In the genomic region with DNA sequence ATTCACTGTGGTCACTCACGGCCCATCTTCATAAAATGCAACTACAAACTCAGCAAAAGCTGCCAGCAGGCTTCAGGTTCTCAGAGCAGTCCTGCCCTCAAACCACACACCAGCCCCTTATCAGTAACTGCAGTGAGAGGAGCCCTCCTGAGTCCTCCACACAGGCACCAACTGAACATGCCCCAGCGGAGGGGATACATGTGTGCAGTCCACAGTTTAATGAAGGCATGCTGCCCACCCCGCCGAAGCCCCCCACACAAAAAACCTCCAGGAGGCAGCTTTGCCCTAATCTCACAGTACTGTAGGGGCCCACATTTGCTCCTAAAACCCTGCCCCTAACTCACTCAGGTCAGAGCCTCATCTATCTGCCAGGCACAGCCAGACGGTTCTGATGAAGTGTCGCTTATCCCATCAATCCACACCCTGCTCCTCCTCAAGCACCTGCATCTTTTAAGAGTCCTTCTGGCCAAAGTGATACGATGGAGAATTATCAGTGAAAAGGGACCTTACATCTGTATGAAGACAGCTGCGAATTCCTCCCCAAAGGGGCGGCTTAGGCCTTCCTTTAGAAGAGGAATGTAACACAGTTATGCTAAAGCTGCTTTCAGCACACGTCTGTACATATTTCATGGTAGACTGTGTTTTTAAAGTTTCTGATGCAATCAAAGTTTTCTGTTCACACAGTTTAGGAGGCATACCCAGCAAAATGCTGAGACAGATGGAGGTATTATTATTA, we compare ENCODE assay signal across 13 cellular contexts. TPM values are rescaled to one million over a fixed set of nuclear protein-coding genes. Genes with fewer than 3 reads are reported as not detected.
DNase-seq lines count a peak whose midpoint lies in the region; ATAC-seq and TF ChIP-seq lines count a peak whose summit lies in the region.
"Had no signal": no experiment of that assay in that cellular context is flagged by ENCODE, and none has a peak within 500 bp of the region (broad histone marks: within the 10 kb centered on the region; RNA-seq: fewer than 3 reads in every experiment).

No MANE protein-coding gene starts in this region.

- intact Hi-C loops in heart right ventricle (cut with DNase I), result loop anchor here in 6 of 10 donors (5.0 to 10.0 kb wide), 5 partner anchors 42 to 750 kb away; partner anchors contain the start of genes TAF5L (in 3 of the 6) and URB2 (in 3 of the 6)

- H3K27ac ChIP-seq in cardiac muscle cell (no peak overlapping the region), heart right ventricle (no peak overlapping the region)
- H3K27ac ChIP-seq: uterus had no signal

- peaks cover 21% of the 10 kb centered on the region for H3K4me1 Mint-ChIP-seq in endothelial cell (ENCODE audit: unreplicated experiment)
- peaks cover 41% of the 10 kb centered on the region for H3K4me1 Mint-ChIP-seq in activated CD8-positive, alpha-beta T cell treated with anti-CD3 and anti-CD28 coated beads, Interleukin-2, amount 10 ng/mL, durations not matched to agents 7 days and 5 days (ENCODE audit: low read depth)

- H3K9me3 ChIP-seq in cardiac muscle cell (ENCODE audit: low read depth) (no peaks in the 10 kb centered on the region), heart right ventricle (no peaks in the 10 kb centered on the region)
- H3K9me3 ChIP-seq: uterus had no signal

- no peak for TF ChIP-seq CTCF in cardiac muscle cell (IDR thresholded peaks at IDR 0.05; ENCODE audit: low read depth, low read length)
- no peak for TF ChIP-seq CTCF in heart right ventricle (IDR thresholded peaks at IDR 0.05)
- TF ChIP-seq CTCF in endothelial cell (IDR thresholded peaks at IDR 0.05; ENCODE audit: unreplicated experiment), result no peak

- WGBS in heart right ventricle, 2 donors, result 75 to 76% methylated on average over 10 of the region's 10 CpGs

- peaks cover 3% of the 10 kb centered on the region for H3K36me3 Mint-ChIP-seq in endothelial cell (ENCODE audit: low read depth, unreplicated experiment)
- peaks cover 13% of the 10 kb centered on the region for H3K36me3 Mint-ChIP-seq in activated CD8-positive, alpha-beta T cell treated with anti-CD3 and anti-CD28 coated beads, Interleukin-2, amount 10 ng/mL, durations not matched to agents 7 days and 5 days (ENCODE audit: low read depth)

- peaks cover 2% of the 10 kb centered on the region for H3K27me3 Mint-ChIP-seq in endothelial cell (ENCODE audit: unreplicated experiment)
- no peaks in the 10 kb centered on the region for H3K27me3 Mint-ChIP-seq in activated CD8-positive, alpha-beta T cell treated with anti-CD3 and anti-CD28 coated beads, Interleukin-2, amount 10 ng/mL, durations not matched to agents 7 days and 5 days (ENCODE audit: low read depth)

- H3K27ac Mint-ChIP-seq in endothelial cell (ENCODE audit: unreplicated experiment), result no peak overlapping the region
- no peak overlapping the region for H3K27ac Mint-ChIP-seq in activated CD8-positive, alpha-beta T cell treated with anti-CD3 and anti-CD28 coated beads, Interleukin-2, amount 10 ng/mL, durations not matched to agents 7 days and 5 days

- ATAC-seq in heart right ventricle (no peak), GM19467 (IDR thresholded peaks at IDR 0.05; ENCODE audit: unreplicated experiment) (no peak)
- ATAC-seq in activated CD8-positive, alpha-beta T cell treated with anti-CD3 and anti-CD28 coated beads, Interleukin-2, amount 10 ng/mL, durations not matched to agents 7 days and 5 days, result no peak

- peaks cover 21% of the 10 kb centered on the region for H3K4me1 ChIP-seq in cardiac muscle cell (ENCODE audit: low read depth)
- H3K4me1 ChIP-seq in heart right ventricle, result peaks cover 0 to 68% (median 37%) of the 10 kb centered on the region in 9 donors

- peak overlapping the region; percentile 49 for H3K4me3 Mint-ChIP-seq in endothelial cell (ENCODE audit: unreplicated experiment)
- no peak overlapping the region for H3K4me3 Mint-ChIP-seq in activated CD8-positive, alpha-beta T cell treated with anti-CD3 and anti-CD28 coated beads, Interleukin-2, amount 10 ng/mL, durations not matched to agents 7 days and 5 days
- H3K4me3 Mint-ChIP-seq: H9 had no signal

- H3K9me3 Mint-ChIP-seq in endothelial cell (ENCODE audit: unreplicated experiment), result no peaks in the 10 kb centered on the region
- no peaks in the 10 kb centered on the region for H3K9me3 Mint-ChIP-seq in activated CD8-positive, alpha-beta T cell treated with anti-CD3 and anti-CD28 coated beads, Interleukin-2, amount 10 ng/mL, durations not matched to agents 7 days and 5 days (ENCODE audit: insufficient read depth)
- H3K9me3 Mint-ChIP-seq: H9 had no signal

- H3K36me3 ChIP-seq in cardiac muscle cell, result no peaks in the 10 kb centered on the region
- H3K36me3 ChIP-seq in heart right ventricle, result peaks cover 0 to 6% (median 0%) of the 10 kb centered on the region in 9 donors
- H3K36me3 ChIP-seq: uterus had no signal

- CTCF ChIA-PET in activated CD8-positive, alpha-beta T cell treated with anti-CD3 and anti-CD28 coated beads, Interleukin-2, amount 10 ng/mL, durations not matched to agents 7 days and 5 days (lab: Charles Lee), result interaction anchor here (1.2 kb wide), 1 partner anchor 40 kb away, joined by 3 read pairs; no protein-coding TSS in a partner anchor

- H3K4me3 ChIP-seq in cardiac muscle cell (no peak overlapping the region), heart right ventricle (no peak overlapping the region)
- H3K4me3 ChIP-seq: uterus had no signal

- peak; percentile 6 to 30 for DNase-seq in cardiac muscle cell (ENCODE audit: low read depth in 1 of 2, low spot score in 1 of 2)
- DNase-seq in heart right ventricle, result no peak
- peak; percentile 71 for DNase-seq in OCI-M2 (lab: John Stamatoyannopoulos, UW; ENCODE audit: unreplicated experiment)
- DNase-seq in endothelial cell (ENCODE audit: low spot score), result no peak
- no peak for DNase-seq in NCI-H82 treated with DMSO at 0.1 percent for 48 hours (lab: John Stamatoyannopoulos, UW; ENCODE audit: unreplicated experiment)
- DNase-seq in AG20443 (ENCODE audit: low spot score), result no peak
- DNase-seq in activated CD8-positive, alpha-beta T cell treated with anti-CD3 and anti-CD28 coated beads, Interleukin-2, amount 10 ng/mL, durations not matched to agents 7 days and 5 days, result no peak
- DNase-seq: AML-193, foreskin fibroblast, H9, NCI-H526, uterus had no signal

- no peaks in the 10 kb centered on the region for H3K27me3 ChIP-seq in cardiac muscle cell
- H3K27me3 ChIP-seq in heart right ventricle, result no peaks in the 10 kb centered on the region
- H3K27me3 ChIP-seq: uterus had no signal

- POLR2A ChIA-PET in activated CD8-positive, alpha-beta T cell treated with anti-CD3 and anti-CD28 coated beads, Interleukin-2, amount 10 ng/mL, durations not matched to agents 7 days and 5 days (lab: Charles Lee), result no interaction called here

RNA-seq across cellular contexts. Expression of gene ABCB10, which starts 3.5 kb away (rescaled TPM):
- 13.6 and 19.3 TPM in 2 replicates for total RNA-seq in cardiac muscle cell
- 17.0 and 22.6 TPM in 2 replicates for polyA plus RNA-seq in cardiac muscle cell
- total RNA-seq in heart right ventricle, result 10 to 100 TPM in 8 of 10 donors, 1 to 10 TPM in 2; 8.9 to 13.5 (median 11.9) TPM
- polyA plus RNA-seq in heart right ventricle, result 10 to 100 TPM in 1 of 2 donors, 1 to 10 TPM in 1; 4.2 to 11.1 TPM
- total RNA-seq in endothelial cell (ENCODE audit: unreplicated experiment), result 18.3 TPM
- total RNA-seq in activated CD8-positive, alpha-beta T cell treated with anti-CD3 and anti-CD28 coated beads, Interleukin-2, amount 10 ng/mL, durations not matched to agents 7 days and 5 days, result 10 to 100 TPM; 32.4 to 39.9 TPM

RNA-seq across cellular contexts. Expression of gene NUP133, which starts 46.9 kb away (rescaled TPM):
- 60.2 and 67.4 TPM in 2 replicates for total RNA-seq in cardiac muscle cell
- 32.5 and 33.6 TPM in 2 replicates for polyA plus RNA-seq in cardiac muscle cell
- 10 to 100 TPM; 28.1 to 36.3 (median 31.4) TPM for total RNA-seq in heart right ventricle
- polyA plus RNA-seq in heart right ventricle, result 10 to 100 TPM in 1 of 2 donors, 1 to 10 TPM in 1; 9.3 to 13.8 TPM
- total RNA-seq in endothelial cell (ENCODE audit: unreplicated experiment), result 53.5 TPM
- 10 to 100 TPM; 46.8 to 49.7 TPM for total RNA-seq in activated CD8-positive, alpha-beta T cell treated with anti-CD3 and anti-CD28 coated beads, Interleukin-2, amount 10 ng/mL, durations not matched to agents 7 days and 5 days

Comparison
In these comparisons a context has a peak if more than half of its experiments do, and no peak if none do; other contexts are left out.
1. DNase-seq: peak in cardiac muscle cell (2 of 2) and OCI-M2 (single experiment); none in heart right ventricle (0 of 2), endothelial cell (single experiment), NCI-H82 treated with DMSO at 0.1 percent for 48 hours (single experiment), AG20443 (single experiment) and activated CD8-positive, alpha-beta T cell treated with anti-CD3 and anti-CD28 coated beads, Interleukin-2, amount 10 ng/mL, durations not matched to agents 7 days and 5 days (single experiment).